Comparison of ENCODE assay signal across 19 cellular contexts in the genomic region with DNA sequence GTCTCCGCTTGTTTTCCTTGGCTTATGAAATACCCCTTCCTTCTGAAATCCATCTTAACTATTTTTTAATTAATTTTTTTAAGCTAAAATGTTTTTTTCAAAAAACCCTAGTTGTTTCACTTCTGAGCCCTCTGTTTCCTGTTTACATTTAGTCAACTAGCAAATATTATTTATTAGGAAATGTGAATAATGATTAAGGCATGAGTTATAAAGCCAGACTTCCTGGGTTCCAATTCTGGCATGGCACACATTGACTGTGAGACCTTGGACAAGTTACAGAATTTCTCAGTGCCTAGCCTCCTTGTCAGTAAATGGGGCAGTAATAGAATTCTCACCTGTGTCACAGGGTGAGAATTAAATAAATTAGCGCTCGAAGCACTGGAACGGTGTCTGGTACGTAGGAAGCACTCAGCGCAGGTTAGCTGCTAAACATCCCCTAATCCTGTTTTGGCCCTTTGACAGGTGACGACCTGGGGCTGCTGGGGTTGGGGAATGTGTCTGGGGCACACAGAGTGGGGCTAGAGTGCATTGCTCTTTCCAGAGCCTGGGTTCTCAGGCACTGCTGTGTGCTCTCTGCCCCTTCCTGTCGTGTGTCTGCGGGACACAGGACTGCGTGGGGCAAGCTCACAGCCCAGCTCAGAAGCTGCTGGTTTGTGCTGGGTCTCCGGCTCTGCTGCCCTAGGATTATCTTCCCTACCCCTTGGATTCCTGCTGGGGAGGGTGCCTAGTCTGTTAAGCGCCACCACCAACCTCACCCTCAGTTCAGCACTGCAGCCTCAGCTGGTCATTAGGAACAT. TPM values are rescaled to one million over a fixed set of nuclear protein-coding genes. Genes with fewer than 3 reads are reported as not detected.
DNase-seq lines count a peak whose midpoint lies in the region; ATAC-seq, FAIRE-seq and TF ChIP-seq lines count a peak whose summit lies in the region.
"Had no signal": no experiment of that assay in that cellular context is flagged by ENCODE, and none has a peak within 500 bp of the region (broad histone marks: within the 10 kb centered on the region; RNA-seq: fewer than 3 reads in every experiment).

No MANE protein-coding gene starts in this region.

- H4K20me1 ChIP-seq in H1 (replicated peaks in 1 of 2; ENCODE audit: control insufficient read depth in 1 of 2, insufficient read depth in 2 of 2, low read length in 2 of 2) (peaks cover 33 to 37% of the 10 kb centered on the region in 2 experiments), osteoblast (ENCODE audit: insufficient read depth, low read length) (peaks cover 25% of the 10 kb centered on the region)

- ATAC-seq in right cardiac atrium (peak; percentile 39), Right ventricle myocardium superior (ENCODE audit: poor library complexity) (no peak), GM18502 (IDR thresholded peaks at IDR 0.05; ENCODE audit: poor library complexity, unreplicated experiment) (no peak), GM21423 (IDR thresholded peaks at IDR 0.05; ENCODE audit: unreplicated experiment) (no peak)
- ATAC-seq: naive thymus-derived CD4-positive, alpha-beta T cell had no signal

- TF ChIP-seq RAD21 in H1 (IDR thresholded peaks at IDR 0.05 in 1 of 2, conservative IDR thresholded peaks at IDR 0.05 in 1 of 2; ENCODE audit: low read depth in 2 of 2, low read length in 2 of 2), result no peak

- H2AFZ ChIP-seq in H1 (ENCODE audit: low read length) (no peak overlapping the region), osteoblast (ENCODE audit: low read length) (no peak overlapping the region)

- WGBS in right cardiac atrium, result 82% methylated on average over 12 of the region's 12 CpGs
- 83% methylated on average over 12 of the region's 12 CpGs; no CpG with 5 or more reads in 1 of the 2 experiments for WGBS in H1 (ENCODE audit: extremely low coverage in 1 of 2, insufficient coverage in 1 of 2, insufficient read length in 1 of 2, insufficient replicate concordance in 2 of 2, low coverage in 1 of 2, low lambda C conversion rate in 2 of 2, missing lambda C conversion rate in 1 of 2), 2 experiments

- peaks cover 1% of the 10 kb centered on the region for H3K36me3 Mint-ChIP-seq in mesothelial cell of epicardium
- peaks cover 2% of the 10 kb centered on the region for H3K36me3 Mint-ChIP-seq in type B pancreatic cell

- H3K4me3 ChIP-seq in right cardiac atrium (ENCODE audit: low read length) (no peak overlapping the region), H1 (ENCODE audit: extremely low read depth in 1 of 4, insufficient read depth in 2 of 4, low read depth in 3 of 4, low read length in 4 of 4) (no peak overlapping the region), osteoblast (ENCODE audit: insufficient read depth, low read length) (no peak overlapping the region)
- H3K4me3 ChIP-seq: prostate gland, stomach had no signal

- H3K79me2 ChIP-seq in H1 (ENCODE audit: control insufficient read depth in 1 of 2, insufficient read depth in 2 of 2, low read length in 2 of 2), result peaks cover 42 to 99% of the 10 kb centered on the region in 2 experiments
- H3K79me2 ChIP-seq in osteoblast (ENCODE audit: insufficient read depth, low read length), result peaks cover 80% of the 10 kb centered on the region

- no peak overlapping the region for H3K14ac ChIP-seq in H1 (ENCODE audit: insufficient read length)

- H3K4me2 ChIP-seq in H1 (ENCODE audit: insufficient read depth in 1 of 2, low read depth in 2 of 2, low read length in 2 of 2) (peak overlapping the region in 1 of 2 experiments; percentile 25; a peak in 1 of 4 replicates), osteoblast (ENCODE audit: insufficient read depth, low read length) (no peak overlapping the region)

- peak overlapping the region; percentile 63; the same call in 1 of the 2 replicates for H2BK12ac ChIP-seq in H1 (ENCODE audit: low read depth, low read length)

- no peaks in the 10 kb centered on the region for H3K9me3 ChIP-seq in right cardiac atrium (ENCODE audit: control insufficient read depth, low read length)
- no peaks in the 10 kb centered on the region for H3K9me3 ChIP-seq in H1 (ENCODE audit: insufficient read depth in 2 of 2, low read depth in 1 of 2, low read length in 1 of 2)
- H3K9me3 ChIP-seq in osteoblast (ENCODE audit: low read depth, low read length), result no peaks in the 10 kb centered on the region
- H3K9me3 ChIP-seq: prostate gland, stomach had no signal

- no peak overlapping the region for H2BK15ac ChIP-seq in H1 (ENCODE audit: low read length)

- no peak overlapping the region for H2AK5ac ChIP-seq in H1 (ENCODE audit: low read depth, low read length)

- H3K4me1 ChIP-seq in right cardiac atrium (ENCODE audit: control insufficient read depth, insufficient read depth, low read length) (peaks cover 6% of the 10 kb centered on the region), H1 (replicated peaks in 1 of 4; ENCODE audit: control insufficient read depth in 3 of 4, insufficient read depth in 4 of 4, low read length in 3 of 4) (peaks cover 2 to 30% (median 21%) of the 10 kb centered on the region in 4 experiments), osteoblast (ENCODE audit: insufficient read depth, low read length) (peaks cover 2% of the 10 kb centered on the region)
- H3K4me1 ChIP-seq: prostate gland had no signal

- CTCF ChIA-PET in H1 (lab: Charles Lee; ENCODE audit: partially characterized antibody), result interaction anchor here (1.1 to 2.3 kb wide), 7 partner anchors 9 to 246 kb away, joined by 3 to 10 read pairs (median 4); no protein-coding TSS in a partner anchor

- H3K4me1 Mint-ChIP-seq in mesothelial cell of epicardium (peaks cover 64% of the 10 kb centered on the region), type B pancreatic cell (ENCODE audit: unreplicated experiment) (peaks cover 45% of the 10 kb centered on the region)

- H3K27ac ChIP-seq in right cardiac atrium (ENCODE audit: low read length) (no peak overlapping the region), H1 (ENCODE audit: low read depth, low read length) (no peak overlapping the region), osteoblast (ENCODE audit: low read depth, low read length) (no peak overlapping the region)
- H3K27ac ChIP-seq: prostate gland had no signal

- H3K36me3 ChIP-seq in H1 (ENCODE audit: control insufficient read depth in 2 of 4, insufficient read depth in 4 of 4, low read length in 3 of 4), result peaks cover 0 to 3% (median 0%) of the 10 kb centered on the region in 4 experiments; a peak in 1 of 8 replicates
- no peaks in the 10 kb centered on the region for H3K36me3 ChIP-seq in osteoblast (ENCODE audit: insufficient read depth, low read length)
- H3K36me3 ChIP-seq: prostate gland, stomach had no signal

- no peak overlapping the region for H4K91ac ChIP-seq in H1 (replicated peaks; ENCODE audit: insufficient read length, low read length)

- H3K9ac ChIP-seq in H1 (replicated peaks in 1 of 4; ENCODE audit: extremely low read depth in 1 of 4, low read depth in 3 of 4, low read length in 3 of 4), result peak overlapping the region in 1 of 4 experiments; percentile 37; a peak in 1 of 7 replicates

- no peak overlapping the region for H3K4ac ChIP-seq in H1 (replicated peaks; ENCODE audit: insufficient read length, low read depth, low read length)

- no peak overlapping the region for H2BK20ac ChIP-seq in H1 (ENCODE audit: low read length)

- DNase-seq in right cardiac atrium (no peak), Right ventricle myocardium superior (no peak), H1 (ENCODE audit: low read depth in 1 of 2, low spot score in 2 of 2) (no peak), mesothelial cell of epicardium (ENCODE audit: low spot score in 2 of 2, unreplicated experiment in 2 of 2) (no peak), type B pancreatic cell (ENCODE audit: extremely low spot score, unreplicated experiment) (no peak), osteoblast (ENCODE audit: insufficient read length, low spot score, missing footprints) (no peak)
- DNase-seq: activated CD4-positive, CD25-positive, alpha-beta regulatory T cell; CD8-positive, alpha-beta memory T cell; foreskin fibroblast; naive thymus-derived CD4-positive, alpha-beta T cell; NCI-H187; NCI-H446; SHP77 treated with DMSO at 0.1 percent for 48 hours; stimulated activated CD4-positive, alpha-beta T cell treated with anti-CD3 and anti-CD28 coated beads, Interleukin-15, amount 100 ng/mL, for 24 hours; stomach had no signal

- H3K27ac Mint-ChIP-seq in mesothelial cell of epicardium, result peak overlapping the region; percentile 95
- no peak overlapping the region for H3K27ac Mint-ChIP-seq in type B pancreatic cell
- H3K27ac Mint-ChIP-seq: activated T-helper 2 cell treated with anti-CD3 and anti-CD28 coated beads, Interferon-gamma antibody, Interleukin-2, Interleukin-4, amounts not matched to agents 10 μg/mL and 5 μg/mL and 100 μg/mL, durations not matched to agents 14 hours and 24 hours and 36 hours had no signal

- no peak overlapping the region for H3K56ac ChIP-seq in H1 (replicated peaks; ENCODE audit: insufficient read length, low read depth, low read length)

- peaks cover 20% of the 10 kb centered on the region for H3K79me1 ChIP-seq in H1 (ENCODE audit: low read depth, low read length)

- TF ChIP-seq CTCF in H1 (IDR thresholded peaks at IDR 0.05; ENCODE audit: control extremely low read depth in 1 of 3, insufficient read depth in 1 of 3, low read depth in 1 of 3, low read length in 3 of 3) (no peak), mesothelial cell of epicardium (IDR thresholded peaks at IDR 0.05; ENCODE audit: unreplicated experiment) (no peak), type B pancreatic cell (conservative IDR thresholded peaks at IDR 0.05) (no peak), osteoblast (IDR thresholded peaks at IDR 0.05; ENCODE audit: extremely low read depth, low read depth, low read length) (no peak)

- no peak for TF ChIP-seq EP300 in H1 (IDR thresholded peaks at IDR 0.05; ENCODE audit: borderline replicate concordance in 1 of 2, low read depth in 2 of 2, low read length in 2 of 2)

- H3K4me3 Mint-ChIP-seq in mesothelial cell of epicardium, result no peak overlapping the region
- H3K4me3 Mint-ChIP-seq in type B pancreatic cell, result peak overlapping the region; percentile 3

- no peak for TF ChIP-seq POLR2A in H1 (IDR thresholded peaks at IDR 0.05; ENCODE audit: control extremely low read depth in 1 of 2, low read depth in 2 of 2, low read length in 2 of 2)

- no peaks in the 10 kb centered on the region for H3K27me3 ChIP-seq in right cardiac atrium (ENCODE audit: control insufficient read depth, insufficient read depth)
- H3K27me3 ChIP-seq in H1 (replicated peaks in 1 of 4; ENCODE audit: control insufficient read depth in 3 of 4, extremely low read depth in 1 of 4, insufficient read depth in 3 of 4, low read length in 3 of 4), result no peaks in the 10 kb centered on the region
- no peaks in the 10 kb centered on the region for H3K27me3 ChIP-seq in osteoblast (ENCODE audit: insufficient read depth, low read length)
- H3K27me3 ChIP-seq: stomach had no signal

- intact Hi-C loops in right cardiac atrium (cut with DNase I), result no loop called here
- intact Hi-C loops in Right ventricle myocardium superior (cut with DNase I), result no loop called here

- H4K8ac ChIP-seq in H1 (ENCODE audit: extremely low read depth, insufficient read depth, low read length), result no peak overlapping the region

- no peak overlapping the region for H4K5ac ChIP-seq in H1 (ENCODE audit: insufficient read length, low read depth, low read length)

- no peaks in the 10 kb centered on the region for H3K27me3 Mint-ChIP-seq in mesothelial cell of epicardium (ENCODE audit: low read depth)
- no peaks in the 10 kb centered on the region for H3K27me3 Mint-ChIP-seq in type B pancreatic cell
- H3K27me3 Mint-ChIP-seq: CD8-positive, alpha-beta memory T cell; naive thymus-derived CD4-positive, alpha-beta T cell had no signal

- no peak overlapping the region for H3K18ac ChIP-seq in H1 (ENCODE audit: extremely low read depth, low read length)

- POLR2A ChIA-PET in H1 (lab: Charles Lee; ENCODE audit: partially characterized antibody), result interaction anchor here (0.9 to 1.4 kb wide), 3 partner anchors 12 to 14 kb away, joined by 3 to 4 read pairs (median 3); a partner anchor contains a TSS

- no peak overlapping the region for H2BK120ac ChIP-seq in H1 (replicated peaks; ENCODE audit: low read depth, low read length)

- no peaks in the 10 kb centered on the region for H3K23me2 ChIP-seq in H1 (ENCODE audit: low read depth, low read length)

- no peaks in the 10 kb centered on the region for H3K9me3 Mint-ChIP-seq in mesothelial cell of epicardium
- no peaks in the 10 kb centered on the region for H3K9me3 Mint-ChIP-seq in type B pancreatic cell

- H2BK5ac ChIP-seq in H1 (ENCODE audit: low read depth, low read length), result no peak overlapping the region

- no peak overlapping the region for H3K23ac ChIP-seq in H1 (ENCODE audit: insufficient read length)

- no peak for FAIRE-seq in H1 (lab: Jason Lieb, UNC)

RNA-seq across cellular contexts. Expression of a gene that starts 13.1 kb away (rescaled TPM):
- total RNA-seq in right cardiac atrium (10 to 100 TPM in 1 of 4 donors, 1 to 10 TPM in 3; 8.0 to 16.1 (median 8.5) TPM), Right ventricle myocardium superior (21.7 TPM), mesothelial cell of epicardium (40.1 to 42.9 TPM (median 41.2 TPM) in 3 replicates), type B pancreatic cell (ENCODE audit: low replicate concordance) (16.1 and 26.1 TPM in 2 replicates), osteoblast (41.3 and 48.1 TPM in 2 replicates)
- polyA plus RNA-seq in right cardiac atrium (4.6 TPM), H1 (2011; rRNA removed) (15.4 and 15.9 TPM in 2 replicates)
- total RNA-seq in H1 (2021; fragmentation: NEBNext Ultra II Directional; extraction: Animal tissue kit (Norgen Biotek cat#: 25700)), result 34.5 and 35.2 TPM in 2 replicates
- 18.1 TPM for polyA plus RNA-seq in H1 (2011; cell fraction: cytosol; rRNA removed)
- polyA plus RNA-seq in H1 (2011; cell fraction: nucleus; rRNA removed), result 18.9 TPM
- 19.1 to 29.2 TPM (median 24.7 TPM) in 4 replicates for polyA plus RNA-seq in H1 (2012, experiment 1 of 2)
- 7.6 TPM for polyA plus RNA-seq in H1 (2012, experiment 2 of 2)
- polyA plus RNA-seq in H1 (2013, experiment 1 of 2), result 25.2 TPM
- polyA plus RNA-seq in H1 (2013, experiment 2 of 2), result 29.7 TPM
- polyA minus RNA-seq in H1 (2011; rRNA and poly(A)+ RNA removed), result 69.0 and 96.8 TPM in 2 replicates
- polyA minus RNA-seq in H1 (2011; cell fraction: cytosol; rRNA and poly(A)+ RNA removed), result 35.2 TPM
- polyA minus RNA-seq in H1 (2011; cell fraction: nucleus; rRNA and poly(A)+ RNA removed), result 62.2 TPM

Comparison
In these comparisons a context has a peak if more than half of its experiments do, and no peak if none do; other contexts are left out.
1. ATAC-seq: peak in right cardiac atrium (2 of 2); none in Right ventricle myocardium superior (single experiment), GM18502 (single experiment) and GM21423 (single experiment).